Comparison of ENCODE assay signal across 1 cellular context in the genomic region with DNA sequence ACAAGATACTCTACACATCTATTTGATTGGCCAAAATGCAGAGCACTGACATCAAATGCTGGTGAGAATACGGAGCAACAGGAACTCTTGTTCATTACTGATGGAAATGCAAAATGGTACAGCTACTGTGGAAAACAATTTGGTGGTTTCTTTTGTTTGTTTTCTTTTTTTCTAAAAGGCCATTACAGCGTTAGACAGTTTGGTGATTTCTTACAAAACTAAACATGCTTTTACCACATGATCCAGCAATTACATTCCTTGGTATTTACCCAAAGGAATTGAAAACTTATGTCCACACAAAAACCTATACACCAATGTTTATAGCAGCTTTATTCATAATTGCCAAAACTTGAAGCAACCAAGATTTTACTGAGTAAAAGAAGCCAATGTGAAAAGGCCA.
TF ChIP-seq lines count a peak whose summit lies in the region.

No MANE protein-coding gene starts in this region.

TF ChIP-seq in WTC11, 78 proteins besides CTCF, POLR2A, EP300 and RAD21 (continued from another document):
- TF ChIP-seq, protein P1, sequence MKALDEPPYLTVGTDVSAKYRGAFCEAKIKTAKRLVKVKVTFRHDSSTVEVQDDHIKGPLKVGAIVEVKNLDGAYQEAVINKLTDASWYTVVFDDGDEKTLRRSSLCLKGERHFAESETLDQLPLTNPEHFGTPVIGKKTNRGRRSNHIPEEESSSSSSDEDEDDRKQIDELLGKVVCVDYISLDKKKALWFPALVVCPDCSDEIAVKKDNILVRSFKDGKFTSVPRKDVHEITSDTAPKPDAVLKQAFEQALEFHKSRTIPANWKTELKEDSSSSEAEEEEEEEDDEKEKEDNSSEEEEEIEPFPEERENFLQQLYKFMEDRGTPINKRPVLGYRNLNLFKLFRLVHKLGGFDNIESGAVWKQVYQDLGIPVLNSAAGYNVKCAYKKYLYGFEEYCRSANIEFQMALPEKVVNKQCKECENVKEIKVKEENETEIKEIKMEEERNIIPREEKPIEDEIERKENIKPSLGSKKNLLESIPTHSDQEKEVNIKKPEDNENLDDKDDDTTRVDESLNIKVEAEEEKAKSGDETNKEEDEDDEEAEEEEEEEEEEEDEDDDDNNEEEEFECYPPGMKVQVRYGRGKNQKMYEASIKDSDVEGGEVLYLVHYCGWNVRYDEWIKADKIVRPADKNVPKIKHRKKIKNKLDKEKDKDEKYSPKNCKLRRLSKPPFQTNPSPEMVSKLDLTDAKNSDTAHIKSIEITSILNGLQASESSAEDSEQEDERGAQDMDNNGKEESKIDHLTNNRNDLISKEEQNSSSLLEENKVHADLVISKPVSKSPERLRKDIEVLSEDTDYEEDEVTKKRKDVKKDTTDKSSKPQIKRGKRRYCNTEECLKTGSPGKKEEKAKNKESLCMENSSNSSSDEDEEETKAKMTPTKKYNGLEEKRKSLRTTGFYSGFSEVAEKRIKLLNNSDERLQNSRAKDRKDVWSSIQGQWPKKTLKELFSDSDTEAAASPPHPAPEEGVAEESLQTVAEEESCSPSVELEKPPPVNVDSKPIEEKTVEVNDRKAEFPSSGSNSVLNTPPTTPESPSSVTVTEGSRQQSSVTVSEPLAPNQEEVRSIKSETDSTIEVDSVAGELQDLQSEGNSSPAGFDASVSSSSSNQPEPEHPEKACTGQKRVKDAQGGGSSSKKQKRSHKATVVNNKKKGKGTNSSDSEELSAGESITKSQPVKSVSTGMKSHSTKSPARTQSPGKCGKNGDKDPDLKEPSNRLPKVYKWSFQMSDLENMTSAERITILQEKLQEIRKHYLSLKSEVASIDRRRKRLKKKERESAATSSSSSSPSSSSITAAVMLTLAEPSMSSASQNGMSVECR (CRISPR knock-in tag; IDR thresholded peaks at IDR 0.05; ENCODE audit: borderline replicate concordance): no peak
TF ChIP-seq in WTC11: peak in this region for 0.
